ENCODE assay signal across 10 cellular contexts in genomic region chr1:19648689-19649088, GRCh38. TPM values are rescaled to one million over a fixed set of nuclear protein-coding genes. Genes with fewer than 3 reads are reported as not detected.
DNase-seq lines count a peak whose midpoint lies in the region; ATAC-seq, FAIRE-seq and TF ChIP-seq lines count a peak whose summit lies in the region.
"Had no signal": no experiment of that assay in that cellular context is flagged by ENCODE, and none has a peak within 500 bp of the region (broad histone marks: within the 10 kb centered on the region; RNA-seq: fewer than 3 reads in every experiment).

No MANE protein-coding gene starts in this region.

- 57% methylated on average over 4 of the region's 11 CpGs for WGBS in HepG2 (ENCODE audit: low lambda C conversion rate)
- 20% methylated on average over 1 of the region's 11 CpGs for WGBS in right lobe of liver (ENCODE audit: insufficient coverage, low coverage, low lambda C conversion rate, missing lambda C conversion rate)

- H3K4me3 Mint-ChIP-seq in MCF 10A (ENCODE audit: unreplicated experiment): no peak overlapping the region
- no peak overlapping the region for H3K4me3 Mint-ChIP-seq in nephron progenitor cell

- in situ Hi-C loops in HepG2 (cut with HindIII; ENCODE audit: extremely low pct_ligation_motif_present, low pct_unique_long_range_greater_than_20kb): loop anchor here (5.0 kb wide), 3 partner anchors 51 to 306 kb away; a partner anchor contains a TSS

- no peak overlapping the region for H3K27ac Mint-ChIP-seq in MCF 10A (ENCODE audit: low read depth, unreplicated experiment)
- no peak overlapping the region for H3K27ac Mint-ChIP-seq in nephron progenitor cell

- CTCF ChIA-PET in HepG2 (lab: Yijun Ruan, JAX; ENCODE audit: low intra/inter-chr PET ratio, low total read pairs): no interaction called here
- CTCF ChIA-PET in MCF 10A (lab: Yijun Ruan, JAX): interaction anchor here (0.6 to 3.7 kb wide), 9 partner anchors 12 to 343 kb away, joined by 3 to 14 read pairs (median 3); no protein-coding TSS in a partner anchor

- TF ChIP-seq CTCF in HepG2 (CRISPR knock-in tag; IDR thresholded peaks at IDR 0.05) (peak; percentile 82), right lobe of liver (IDR thresholded peaks at IDR 0.05) (peak in 1 of 4 donors; percentile 6), MCF 10A (IDR thresholded peaks at IDR 0.05; ENCODE audit: unreplicated experiment) (peak; percentile 40), nephron progenitor cell (IDR thresholded peaks at IDR 0.05) (no peak)

- DNase-seq in HepG2 (ENCODE audit: low spot score) (peak; percentile 53), right lobe of liver (no peak), MCF 10A (ENCODE audit: unreplicated experiment) (peak; percentile 89), kidney tubule cell (ENCODE audit: low spot score) (peak; percentile 28), nephron progenitor cell (no peak), SW 1271 (lab: John Stamatoyannopoulos, UW) (no peak), MV-4-11 (lab: John Stamatoyannopoulos, UW) (no peak), MG63 (no peak)
- DNase-seq: DMS79, NCI-H526 treated with DMSO at 0.1 percent for 48 hours had no signal

- no peak overlapping the region for H3K4me3 ChIP-seq in HepG2 (replicated peaks in 1 of 3; ENCODE audit: insufficient read depth in 1 of 3, low read depth in 2 of 3, low read length in 3 of 3)
- no peak overlapping the region for H3K4me3 ChIP-seq in right lobe of liver
- H3K4me3 ChIP-seq in MG63: no peak overlapping the region

- no peak overlapping the region for H3K4me2 ChIP-seq in HepG2 (ENCODE audit: low read depth, low read length)

- peaks cover 23% of the 10 kb centered on the region for H3K36me3 Mint-ChIP-seq in MCF 10A (ENCODE audit: insufficient read depth, unreplicated experiment)
- no peaks in the 10 kb centered on the region for H3K36me3 Mint-ChIP-seq in nephron progenitor cell (ENCODE audit: low read depth)

- peak; percentile 51 for TF ChIP-seq RAD21 in HepG2 (CRISPR knock-in tag; IDR thresholded peaks at IDR 0.05)

- H3K4me1 Mint-ChIP-seq in MCF 10A (ENCODE audit: insufficient read depth, unreplicated experiment): peaks cover 48% of the 10 kb centered on the region
- H3K4me1 Mint-ChIP-seq in nephron progenitor cell: peaks cover 9% of the 10 kb centered on the region

- H3K36me3 ChIP-seq in HepG2 (replicated peaks in 1 of 2; ENCODE audit: control insufficient read depth in 1 of 2, insufficient read depth in 2 of 2, low read length in 2 of 2) (no peaks in the 10 kb centered on the region), right lobe of liver (no peaks in the 10 kb centered on the region), MG63 (no peaks in the 10 kb centered on the region)

- H3K79me2 ChIP-seq in HepG2 (ENCODE audit: insufficient read depth, low read length): no peaks in the 10 kb centered on the region

- H3K27me3 Mint-ChIP-seq in MCF 10A (ENCODE audit: insufficient read depth, unreplicated experiment) (no peaks in the 10 kb centered on the region), nephron progenitor cell (ENCODE audit: low read depth, poor library complexity) (peaks cover 54% of the 10 kb centered on the region)

- intact Hi-C loops in HepG2 (cut with micrococcal nuclease; ENCODE audit: unreplicated experiment) (no loop called here), right lobe of liver (cut with DNase I) (loop anchor here in 1 of 2 donors (10.0 kb wide), 1 partner anchor 164 kb away; the partner anchor contains the start of gene CAPZB), MCF 10A (cut with micrococcal nuclease) (loop anchor here (5.0 kb wide), 1 partner anchor 211 kb away; no protein-coding TSS in a partner anchor)

- no peaks in the 10 kb centered on the region for H3K9me3 Mint-ChIP-seq in MCF 10A (ENCODE audit: unreplicated experiment)
- no peaks in the 10 kb centered on the region for H3K9me3 Mint-ChIP-seq in nephron progenitor cell

- TF ChIP-seq EP300 in HepG2 (IDR thresholded peaks at IDR 0.05; ENCODE audit: low read depth in 2 of 2, low read length in 2 of 2) (no peak), HepG2 (CRISPR knock-in tag; IDR thresholded peaks at IDR 0.05; ENCODE audit: borderline replicate concordance) (no peak)

- H2AFZ ChIP-seq in HepG2 (ENCODE audit: low read length): no peak overlapping the region

- 0 out of 3 replicates have a peak, but pooled peaks have one; percentile 6 for ATAC-seq in HepG2
- ATAC-seq in right lobe of liver: no peak

- no peak for FAIRE-seq in HepG2 (lab: Jason Lieb, UNC)

- BruUV-seq in HepG2 (replicated peaks; lab: Mats Ljungman, UMichigan): no TSS peak
- BruUV-seq in MCF 10A (replicated peaks; lab: Mats Ljungman, UMichigan): no TSS peak

- H3K9me3 ChIP-seq in HepG2 (ENCODE audit: low read length) (no peaks in the 10 kb centered on the region), right lobe of liver (no peaks in the 10 kb centered on the region), MG63 (no peaks in the 10 kb centered on the region)

- H3K4me1 ChIP-seq in HepG2 (ENCODE audit: insufficient read depth, low read length): peaks cover 31% of the 10 kb centered on the region
- peaks cover 0 to 9% (median 0%) of the 10 kb centered on the region in 4 donors for H3K4me1 ChIP-seq in right lobe of liver

- H3K27ac ChIP-seq in HepG2 (ENCODE audit: extremely low read length, insufficient read depth, low read length): no peak overlapping the region
- H3K27ac ChIP-seq in right lobe of liver: no peak overlapping the region

- POLR2A ChIA-PET in HepG2 (lab: Yijun Ruan, JAX): no interaction called here
- POLR2A ChIA-PET in MCF 10A (lab: Yijun Ruan, JAX): interaction anchor here (0.9 to 1.5 kb wide), 4 partner anchors 10 to 161 kb away, joined by 3 to 4 read pairs (median 3); no protein-coding TSS in a partner anchor

- TF ChIP-seq POLR2A in HepG2 (IDR thresholded peaks at IDR 0.05; ENCODE audit: insufficient read depth in 1 of 2, low read depth in 2 of 2, low read length in 2 of 2): no peak
- no peak for TF ChIP-seq POLR2A in right lobe of liver (IDR thresholded peaks at IDR 0.05)

- H3K27me3 ChIP-seq in HepG2 (ENCODE audit: control insufficient read depth in 1 of 2, insufficient read depth in 2 of 2, low read length in 2 of 2) (peaks cover 0 to 10% of the 10 kb centered on the region in 2 experiments; a peak in 2 of 5 replicates), right lobe of liver (no peaks in the 10 kb centered on the region), MG63 (no peaks in the 10 kb centered on the region)

- H4K20me1 ChIP-seq in HepG2 (ENCODE audit: insufficient read depth, low read length): no peaks in the 10 kb centered on the region

- H3K9ac ChIP-seq in HepG2 (ENCODE audit: insufficient read depth, low read depth, low read length): no peak overlapping the region

RNA-seq across cellular contexts. Expression of gene NBL1, which starts 4.6 kb away (rescaled TPM):
- 1.9 and 2.7 TPM in 2 replicates for total RNA-seq in HepG2 (2016; rRNA removed; fragmentation: Illumina TruSeq; extraction: Trizol)
- 2.8 and 4.1 TPM in 2 replicates for total RNA-seq in HepG2 (2016; cell fraction: cytosol; rRNA removed; fragmentation: Illumina TruSeq; extraction: Trizol; ENCODE audit: low read depth)
- total RNA-seq in HepG2 (2016; cell fraction: insoluble cytoplasmic fraction; rRNA removed; fragmentation: Illumina TruSeq; extraction: Trizol): 2.8 and 3.1 TPM in 2 replicates
- total RNA-seq in HepG2 (2016; cell fraction: membrane; rRNA removed; fragmentation: Illumina TruSeq; extraction: Trizol): 5.9 and 6.3 TPM in 2 replicates
- 2.3 and 3.4 TPM in 2 replicates for total RNA-seq in HepG2 (2016; cell fraction: nucleus; rRNA removed; fragmentation: Illumina TruSeq; extraction: Trizol)
- 13.8 and 17.5 TPM in 2 replicates for polyA plus RNA-seq in HepG2 (2011; rRNA removed)
- 6.0 and 10.2 TPM in 2 replicates for polyA plus RNA-seq in HepG2 (2011; cell fraction: cytosol; rRNA removed)
- 7.1 and 10.2 TPM in 2 replicates for polyA plus RNA-seq in HepG2 (2011; cell fraction: nucleus; rRNA removed)
- 3.2 TPM in 2 replicates for polyA plus RNA-seq in HepG2 (2012)
- 4.3 and 4.8 TPM in 2 replicates for polyA plus RNA-seq in HepG2 (2016; cell fraction: cytosol; fragmentation: Illumina TruSeq; extraction: Trizol; ENCODE audit: low read depth)
- polyA plus RNA-seq in HepG2 (2016; cell fraction: insoluble cytoplasmic fraction; fragmentation: Illumina TruSeq; extraction: Trizol; ENCODE audit: low read depth): 2.1 and 2.4 TPM in 2 replicates
- polyA plus RNA-seq in HepG2 (2016; cell fraction: membrane; fragmentation: Illumina TruSeq; extraction: Trizol; ENCODE audit: low read depth): 5.5 and 7.0 TPM in 2 replicates
- polyA plus RNA-seq in HepG2 (2016; cell fraction: nucleus; fragmentation: Illumina TruSeq; extraction: Trizol; ENCODE audit: insufficient read depth, low read depth): 3.7 and 4.3 TPM in 2 replicates
- polyA minus RNA-seq in HepG2 (2011; rRNA and poly(A)+ RNA removed; ENCODE audit: low replicate concordance): 26.9 and 216 TPM in 2 replicates
- 3.2 and 4.0 TPM in 2 replicates for polyA minus RNA-seq in HepG2 (2011; cell fraction: cytosol; rRNA and poly(A)+ RNA removed)
- 1.1 and 1.4 TPM in 2 replicates for polyA minus RNA-seq in HepG2 (2011; cell fraction: nucleus; rRNA and poly(A)+ RNA removed)
- total RNA-seq in right lobe of liver: 1 to 10 TPM; 2.2 to 5.7 (median 3.4) TPM
- total RNA-seq in MCF 10A (2022): 70.4 and 73.3 TPM in 2 replicates
- 38.0 and 75.9 TPM in 2 replicates for total RNA-seq in MG63 (2014; rRNA removed; shearing (Covaris generic); ENCODE audit: low replicate concordance)

RNA-seq across cellular contexts. Expression of gene HTR6, which starts 16.0 kb away (rescaled TPM):
- 0.04 TPM in 1 of 2 replicates, not detected in the other for total RNA-seq in HepG2 (2016; rRNA removed; fragmentation: Illumina TruSeq; extraction: Trizol)
- not detected in 2 replicates for total RNA-seq in HepG2 (2016; cell fraction: cytosol; rRNA removed; fragmentation: Illumina TruSeq; extraction: Trizol; ENCODE audit: low read depth)
- total RNA-seq in HepG2 (2016; cell fraction: insoluble cytoplasmic fraction; rRNA removed; fragmentation: Illumina TruSeq; extraction: Trizol): not detected in 2 replicates
- not detected in 2 replicates for total RNA-seq in HepG2 (2016; cell fraction: membrane; rRNA removed; fragmentation: Illumina TruSeq; extraction: Trizol)
- total RNA-seq in HepG2 (2016; cell fraction: nucleus; rRNA removed; fragmentation: Illumina TruSeq; extraction: Trizol): not detected in 2 replicates
- polyA plus RNA-seq in HepG2 (2011; rRNA removed): 0.05 TPM in 1 of 2 replicates, not detected in the other
- not detected in 2 replicates for polyA plus RNA-seq in HepG2 (2011; cell fraction: cytosol; rRNA removed)
- polyA plus RNA-seq in HepG2 (2011; cell fraction: nucleus; rRNA removed): not detected in 2 replicates
- not detected in 2 replicates for polyA plus RNA-seq in HepG2 (2012)
- not detected in 2 replicates for polyA plus RNA-seq in HepG2 (2016; cell fraction: cytosol; fragmentation: Illumina TruSeq; extraction: Trizol; ENCODE audit: low read depth)
- polyA plus RNA-seq in HepG2 (2016; cell fraction: insoluble cytoplasmic fraction; fragmentation: Illumina TruSeq; extraction: Trizol; ENCODE audit: low read depth): not detected in 2 replicates
- not detected in 2 replicates for polyA plus RNA-seq in HepG2 (2016; cell fraction: membrane; fragmentation: Illumina TruSeq; extraction: Trizol; ENCODE audit: low read depth)
- not detected in 2 replicates for polyA plus RNA-seq in HepG2 (2016; cell fraction: nucleus; fragmentation: Illumina TruSeq; extraction: Trizol; ENCODE audit: insufficient read depth, low read depth)
- polyA minus RNA-seq in HepG2 (2011; rRNA and poly(A)+ RNA removed; ENCODE audit: low replicate concordance): not detected in 2 replicates
- polyA minus RNA-seq in HepG2 (2011; cell fraction: cytosol; rRNA and poly(A)+ RNA removed): not detected in 2 replicates
- polyA minus RNA-seq in HepG2 (2011; cell fraction: nucleus; rRNA and poly(A)+ RNA removed): not detected in 2 replicates
- not detected for total RNA-seq in right lobe of liver
- not detected in 2 replicates for total RNA-seq in MCF 10A (2022)
- total RNA-seq in MG63 (2014; rRNA removed; shearing (Covaris generic); ENCODE audit: low replicate concordance): not detected in 2 replicates

Comparison
In these comparisons a context has a peak if more than half of its experiments do, and no peak if none do; other contexts are left out.
1. DNase-seq: peak in HepG2 (single experiment), MCF 10A (single experiment) and kidney tubule cell (single experiment); none in right lobe of liver (0 of 3), nephron progenitor cell (single experiment), SW 1271 (0 of 2), MV-4-11 (single experiment) and MG63 (single experiment).